7 cellular contexts compared by ENCODE assay signal in the genomic region with DNA sequence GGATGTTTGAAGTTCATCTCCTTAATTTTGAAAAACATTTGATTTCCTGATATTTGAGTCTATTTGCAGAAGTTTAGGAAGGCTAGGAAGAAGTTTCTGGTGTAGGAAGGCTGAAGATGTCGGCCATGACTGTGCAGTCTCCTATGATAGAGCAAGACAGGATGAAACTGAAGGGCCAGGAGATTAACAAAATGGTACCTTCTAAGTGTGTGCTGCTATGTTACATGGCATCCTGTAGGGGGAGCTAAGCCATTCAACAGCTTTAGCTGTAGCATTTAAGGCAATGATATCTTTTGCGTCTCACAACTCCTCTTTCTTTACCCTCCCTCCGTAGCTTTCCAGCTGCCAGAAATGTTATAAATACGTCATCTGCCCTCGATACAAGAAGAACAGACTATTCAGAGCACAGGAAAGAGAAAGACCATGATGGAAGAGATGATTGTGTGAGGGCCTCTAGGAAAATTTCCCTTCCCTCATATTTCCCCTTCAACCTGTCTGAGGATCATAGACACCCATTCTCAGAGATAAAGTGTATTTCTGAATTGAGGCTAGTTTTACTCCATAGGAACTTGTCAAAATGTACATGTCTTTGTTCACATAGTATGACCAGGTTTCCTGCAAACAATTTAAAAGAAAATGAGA.
DNase-seq lines count a peak whose midpoint lies in the region; TF ChIP-seq lines count a peak whose summit lies in the region.

No MANE protein-coding gene starts in this region.

- in situ Hi-C loops in SK-MEL-5 (cut with HindIII; ENCODE audit: low pct_unique_long_range_greater_than_20kb, low sequenced_read_pairs), result no loop called here

- H3K4me3 ChIP-seq in GM12865 (ENCODE audit: low read depth, low read length), result no peak overlapping the region
- no peak overlapping the region for H3K4me3 ChIP-seq in LNCaP clone FGC (ENCODE audit: low read depth, low read length)
- no peak overlapping the region for H3K4me3 ChIP-seq in spleen

- peak; percentile 64 for DNase-seq in GM12865 (ENCODE audit: low read depth)
- DNase-seq in LNCaP clone FGC (ENCODE audit: low read depth), result no peak
- DNase-seq in SK-MEL-5 (ENCODE audit: low read depth, low spot score), result peak; percentile 81
- peak; percentile 14 for DNase-seq in germinal center (ENCODE audit: low spot score)
- DNase-seq in spleen, result no peak
- DNase-seq in retina, result no peak
- DNase-seq in stimulated activated CD4-positive, alpha-beta T cell treated with anti-CD3 and anti-CD28 coated beads, Interleukin-1b, Interleukin-23, amount 100 ng/mL, for 48 hours, result no peak

- TF ChIP-seq CTCF in GM12865 (IDR thresholded peaks at IDR 0.05; ENCODE audit: insufficient read depth, low read depth, low read length, missing control alignments) (peak; percentile 77), LNCaP clone FGC (IDR thresholded peaks at IDR 0.05; ENCODE audit: control insufficient read depth, extremely low read depth, insufficient read depth) (peak; percentile 38), spleen (IDR thresholded peaks at IDR 0.05 in 8 of 11, conservative IDR thresholded peaks at IDR 0.05 in 3 of 11) (peak in 6 of 11 experiments; percentile 24 to 59 (median 46))

- no peak overlapping the region for H3K27ac ChIP-seq in spleen

- TF ChIP-seq POLR2A in spleen (IDR thresholded peaks at IDR 0.05), result no peak

- H3K4me1 ChIP-seq in spleen, result no peaks in the 10 kb centered on the region

- WGBS in spleen, 5 donors, result 80 to 87% (median 86%) methylated on average over 5 of the region's 5 CpGs

- H3K9me3 ChIP-seq in spleen, result no peaks in the 10 kb centered on the region

- intact Hi-C loops in spleen (cut with DNase I; ENCODE audit: low total_unique reads), result no loop called here

- no peaks in the 10 kb centered on the region for H3K27me3 ChIP-seq in spleen (replicated peaks in 1 of 7)

- H3K36me3 ChIP-seq in spleen, result no peaks in the 10 kb centered on the region

Comparison
In these comparisons a context has a peak if more than half of its experiments do, and no peak if none do; other contexts are left out.
1. DNase-seq: peak in GM12865 (single experiment), SK-MEL-5 (single experiment) and germinal center (single experiment); none in LNCaP clone FGC (single experiment), spleen (single experiment), retina (single experiment) and stimulated activated CD4-positive, alpha-beta T cell treated with anti-CD3 and anti-CD28 coated beads, Interleukin-1b, Interleukin-23, amount 100 ng/mL, for 48 hours (single experiment).
2. Peak in every context shown above with its lines, with median percentiles within 50 percentile points of each other: CTCF ChIP-seq.